Comparison of ENCODE assay signal across 8 cellular contexts in genomic region chr14:73754911-73755360, GRCh38. TPM values are rescaled to one million over a fixed set of nuclear protein-coding genes. Genes with fewer than 3 reads are reported as not detected.
DNase-seq lines count a peak whose midpoint lies in the region; ATAC-seq and TF ChIP-seq lines count a peak whose summit lies in the region.

No MANE protein-coding gene starts in this region.

- peaks cover 57% of the 10 kb centered on the region for H3K4me1 ChIP-seq in Caco-2

- H3K27me3 Mint-ChIP-seq in Caco-2 (ENCODE audit: insufficient read depth, unreplicated experiment) (no peaks in the 10 kb centered on the region), neural crest cell (ENCODE audit: low read depth) (no peaks in the 10 kb centered on the region)

- TF ChIP-seq CTCF in Caco-2 (IDR thresholded peaks at IDR 0.05; ENCODE audit: insufficient read depth in 1 of 2, low read depth in 1 of 2, low read length in 1 of 2, severe bottlenecking in 1 of 2, unreplicated experiment in 1 of 2) (no peak), neural crest cell (conservative IDR thresholded peaks at IDR 0.05) (no peak)

- H3K36me3 Mint-ChIP-seq in Caco-2 (ENCODE audit: insufficient read depth, unreplicated experiment) (peaks cover 49% of the 10 kb centered on the region), neural crest cell (ENCODE audit: low read depth) (no peaks in the 10 kb centered on the region)

- no peak for DNase-seq in Caco-2
- DNase-seq in RPMI7951 (ENCODE audit: low read depth): peak; percentile 72
- peak; percentile 47 to 62 for DNase-seq in erythroblast (lab: John Stamatoyannopoulos, UW)
- DNase-seq in neural crest cell (ENCODE audit: low read depth, low spot score): no peak
- no peak for DNase-seq in NCI-H345 treated with DMSO at 0.1 percent for 48 hours (lab: John Stamatoyannopoulos, UW; ENCODE audit: unreplicated experiment)
- DNase-seq in NCI-H2227 treated with DMSO at 0.1 percent for 48 hours (lab: John Stamatoyannopoulos, UW): no peak
- DNase-seq in KBM-7: no peak

- no peak overlapping the region for H3K4me3 ChIP-seq in Caco-2 (ENCODE audit: low read depth, low read length)

- no peak for ATAC-seq in GM21360 (IDR thresholded peaks at IDR 0.05; ENCODE audit: unreplicated experiment)

- H3K9me3 Mint-ChIP-seq in Caco-2 (ENCODE audit: unreplicated experiment): no peaks in the 10 kb centered on the region
- H3K9me3 Mint-ChIP-seq in neural crest cell: no peaks in the 10 kb centered on the region

- peaks cover 50% of the 10 kb centered on the region for H3K4me1 Mint-ChIP-seq in Caco-2 (ENCODE audit: low read depth, unreplicated experiment)
- H3K4me1 Mint-ChIP-seq in neural crest cell: peaks cover 66% of the 10 kb centered on the region

- H3K27ac Mint-ChIP-seq in Caco-2 (ENCODE audit: unreplicated experiment) (peak overlapping the region; percentile 74), neural crest cell (ENCODE audit: unreplicated experiment) (peak overlapping the region; percentile 50)

- POLR2A ChIA-PET in Caco-2 (lab: Charles Lee): no interaction called here

- H3K4me3 Mint-ChIP-seq in Caco-2 (ENCODE audit: unreplicated experiment) (no peak overlapping the region), neural crest cell (no peak overlapping the region)

- H3K9me3 ChIP-seq in Caco-2: no peaks in the 10 kb centered on the region

- TF ChIP-seq POLR2A in erythroblast (IDR thresholded peaks at IDR 0.05; ENCODE audit: low read length): no peak

- no peaks in the 10 kb centered on the region for H3K27me3 ChIP-seq in Caco-2 (replicated peaks; ENCODE audit: control insufficient read depth, insufficient read depth, low read length)

- intact Hi-C loops in Caco-2 (cut with micrococcal nuclease; ENCODE audit: unreplicated experiment): no loop called here

- H3K36me3 ChIP-seq in Caco-2 (ENCODE audit: control insufficient read depth, insufficient read depth, low read length): peaks cover 1% of the 10 kb centered on the region; the same call in 1 of the 2 replicates

- in situ Hi-C loops in KBM-7 (cut with MboI; ENCODE audit: low pct_unique_long_range_greater_than_20kb, low sequenced_read_pairs): no loop called here

- CTCF ChIA-PET in Caco-2 (lab: Charles Lee): interaction anchor here (0.6 to 1.2 kb wide), 4 partner anchors 21 to 807 kb away, joined by 3 to 5 read pairs (median 4); no protein-coding TSS in a partner anchor

- BruUV-seq in Caco-2 (replicated peaks; lab: Mats Ljungman, UMichigan): no TSS peak

RNA-seq across cellular contexts. Expression of gene PNMA1, which starts 40.8 kb away (rescaled TPM):
- total RNA-seq in Caco-2 (2022): 33.2 and 38.8 TPM in 2 replicates
- 20.4 and 26.6 TPM in 2 replicates for total RNA-seq in RPMI7951 (2014; rRNA removed; shearing (Covaris generic))
- 94.4 and 97.4 TPM in 2 replicates for total RNA-seq in neural crest cell

Comparison
In these comparisons a context has a peak if more than half of its experiments do, and no peak if none do; other contexts are left out.
1. DNase-seq: peak in RPMI7951 (single experiment) and erythroblast (2 of 2); none in Caco-2 (0 of 2), neural crest cell (single experiment), NCI-H345 treated with DMSO at 0.1 percent for 48 hours (single experiment), NCI-H2227 treated with DMSO at 0.1 percent for 48 hours (single experiment) and KBM-7 (single experiment).